8 cellular contexts compared by ENCODE assay signal in the genomic region with DNA sequence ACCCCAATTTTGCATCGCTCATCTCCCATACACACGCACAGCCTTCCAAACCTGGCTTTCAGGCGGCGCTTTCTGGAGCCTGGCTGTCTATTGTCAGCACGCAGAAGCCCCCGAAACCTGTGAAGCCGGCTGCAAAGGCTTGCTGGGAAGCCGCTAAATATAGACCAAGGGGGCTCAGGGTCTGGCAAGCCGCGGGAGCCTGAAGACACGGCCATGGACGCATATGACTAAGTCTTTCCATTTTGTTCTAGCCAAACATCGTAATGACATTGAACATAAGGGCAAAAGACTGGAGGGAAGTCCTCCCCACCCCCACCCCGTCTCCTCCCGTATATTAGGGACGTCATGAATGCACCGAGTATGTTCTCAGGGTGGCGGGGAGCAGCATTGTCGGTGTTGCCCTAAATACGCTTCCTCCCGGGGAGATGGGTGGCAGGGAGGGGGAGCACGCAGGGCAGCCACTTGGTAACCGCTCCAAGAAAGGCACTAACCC.
DNase-seq lines count a peak whose midpoint lies in the region; TF ChIP-seq lines count a peak whose summit lies in the region.
"Had no signal": no experiment of that assay in that cellular context is flagged by ENCODE, and none has a peak within 500 bp of the region (broad histone marks: within the 10 kb centered on the region; RNA-seq: fewer than 3 reads in every experiment).

No MANE protein-coding gene starts in this region.

- H3K27ac ChIP-seq in WERI-Rb-1, result peak overlapping the region; percentile 65
- H3K27ac ChIP-seq in iPS DF 6.9 (ENCODE audit: low read length), result no peak overlapping the region

- no CpG with 5 or more reads among the region's 23 CpGs for WGBS in iPS DF 6.9 (ENCODE audit: insufficient coverage, insufficient read length)

- no peaks in the 10 kb centered on the region for H3K27me3 ChIP-seq in WERI-Rb-1 (ENCODE audit: insufficient read depth, low read depth, severe bottlenecking)
- H3K27me3 ChIP-seq in iPS DF 6.9 (ENCODE audit: control insufficient read depth, insufficient read depth, low read length), result peaks cover 21% of the 10 kb centered on the region; the same call in 1 of the 2 replicates

- H3K4me3 ChIP-seq in WERI-Rb-1 (ENCODE audit: low read depth, low read length) (peak overlapping the region; percentile 84), iPS DF 6.9 (ENCODE audit: low read length) (peak overlapping the region; percentile 84; the same call in 1 of the 2 replicates), skeletal muscle cell (ENCODE audit: low read depth, low read length) (peak overlapping the region; percentile 32)

- DNase-seq in HuH-7.5 (ENCODE audit: low spot score), result peak; percentile 11
- DNase-seq in WERI-Rb-1, result no peak
- no peak for DNase-seq in iPS DF 6.9 (ENCODE audit: low read depth, low spot score)
- DNase-seq in skeletal muscle cell (ENCODE audit: low read depth), result no peak
- no peak for DNase-seq in SHP77 treated with DMSO at 0.1 percent for 48 hours (lab: John Stamatoyannopoulos, UW)
- no peak for DNase-seq in kidney tubule cell (ENCODE audit: low spot score)
- no peak for DNase-seq in SKM-1 treated with dmso at 0.1 percent for 144 hours (lab: John Stamatoyannopoulos, UW; ENCODE audit: unreplicated experiment)
- DNase-seq: activated gamma-delta T cell treated with Interleukin-2 at 50 U/mL for 16 hours had no signal

- no peak for TF ChIP-seq CTCF in WERI-Rb-1 (IDR thresholded peaks at IDR 0.05; ENCODE audit: low read depth, low read length)

- H3K9me3 ChIP-seq in WERI-Rb-1 (ENCODE audit: severe bottlenecking) (no peaks in the 10 kb centered on the region), iPS DF 6.9 (ENCODE audit: control insufficient read depth, insufficient read depth, low read length) (no peaks in the 10 kb centered on the region)

- H3K36me3 ChIP-seq in WERI-Rb-1 (no peaks in the 10 kb centered on the region), iPS DF 6.9 (ENCODE audit: control insufficient read depth, insufficient read depth, low read length) (no peaks in the 10 kb centered on the region)

- no peaks in the 10 kb centered on the region; the same call in 1 of the 2 replicates for H3K4me1 ChIP-seq in iPS DF 6.9 (ENCODE audit: control insufficient read depth, insufficient read depth, low read length)

Comparison
In these comparisons a context has a peak if more than half of its experiments do, and no peak if none do; other contexts are left out.
1. H3K4me3 ChIP-seq: peak in every context shown above with its lines; median percentile 84 in WERI-Rb-1; 84 in iPS DF 6.9; 32 in skeletal muscle cell.